10 cellular contexts compared by ENCODE assay signal in genomic region chr6:34810936-34811632, GRCh38. TPM values are rescaled to one million over a fixed set of nuclear protein-coding genes. Genes with fewer than 3 reads are reported as not detected.
DNase-seq lines count a peak whose midpoint lies in the region; ATAC-seq and TF ChIP-seq lines count a peak whose summit lies in the region.
"Had no signal": no experiment of that assay in that cellular context is flagged by ENCODE, and none has a peak within 500 bp of the region (broad histone marks: within the 10 kb centered on the region; RNA-seq: fewer than 3 reads in every experiment).

No MANE protein-coding gene starts in this region.

- in situ Hi-C loops in IMR-90 (cut with MboI; ENCODE audit: low sequenced_read_pairs) = no loop called here

- peak; percentile 38 for DNase-seq in IMR-90
- DNase-seq in lung microvascular endothelial cell (ENCODE audit: low read depth in 2 of 2) = peak; percentile 29 to 31
- DNase-seq in NCI-H524 (lab: John Stamatoyannopoulos, UW) = no peak
- DNase-seq in CD1c-positive myeloid dendritic cell (ENCODE audit: extremely low spot score) = no peak
- DNase-seq in NCI-H446 treated with DMSO at 0.1 percent for 48 hours (lab: John Stamatoyannopoulos, UW) = no peak
- DNase-seq in NCI-H1092 (lab: John Stamatoyannopoulos, UW) = no peak
- DNase-seq: foreskin melanocyte had no signal

- H3K4ac ChIP-seq in IMR-90 (ENCODE audit: low read depth, low read length) = no peak overlapping the region

- TF ChIP-seq POLR2A in IMR-90 (IDR thresholded peaks at IDR 0.05; ENCODE audit: low read depth, low read length) = no peak

- no peak for TF ChIP-seq CTCF in IMR-90 (conservative IDR thresholded peaks at IDR 0.05; ENCODE audit: low read depth, low read length)

- H2BK15ac ChIP-seq in IMR-90 (ENCODE audit: low read depth, low read length) = no peak overlapping the region

- H3K4me2 ChIP-seq in IMR-90 (ENCODE audit: low read depth, low read length) = peak overlapping the region; percentile 17; the same call in 1 of the 2 replicates

- no peak overlapping the region for H3K18ac ChIP-seq in IMR-90 (ENCODE audit: low read depth, low read length)

- no peak overlapping the region for H2BK5ac ChIP-seq in IMR-90 (ENCODE audit: low read depth, low read length, poor library complexity, severe bottlenecking)

- POLR2A ChIA-PET in IMR-90 (lab: Charles Lee; ENCODE audit: unreplicated experiment) = no interaction called here

- TF ChIP-seq RAD21 in IMR-90 (IDR thresholded peaks at IDR 0.05; ENCODE audit: low read length) = no peak

- H2BK120ac ChIP-seq in IMR-90 (ENCODE audit: low read depth, low read length) = no peak overlapping the region

- H2AK5ac ChIP-seq in IMR-90 (ENCODE audit: low read depth, low read length) = no peak overlapping the region

- H3K27me3 ChIP-seq in IMR-90 (ENCODE audit: control insufficient read depth, insufficient read depth, low read length) = no peaks in the 10 kb centered on the region; the same call in 1 of the 2 replicates

- no peak overlapping the region for H3K56ac ChIP-seq in IMR-90 (ENCODE audit: extremely low read depth, insufficient read depth, low read length)

- H3K4me3 ChIP-seq in IMR-90 (ENCODE audit: insufficient read depth, low read depth, low read length) = no peak overlapping the region
- H3K4me3 ChIP-seq: skin epidermis had no signal

- peaks cover 0 to 3% of the 10 kb centered on the region in 2 experiments; a peak in 1 of 4 replicates for H3K79me1 ChIP-seq in IMR-90 (ENCODE audit: low read depth in 1 of 2, low read length in 2 of 2)

- H3K36me3 ChIP-seq in IMR-90 (ENCODE audit: control insufficient read depth, insufficient read depth, low read length) = no peaks in the 10 kb centered on the region

- H3K14ac ChIP-seq in IMR-90 (replicated peaks; ENCODE audit: low read depth, low read length) = no peak overlapping the region

- H4K5ac ChIP-seq in IMR-90 (ENCODE audit: low read depth, low read length) = no peak overlapping the region

- BruUV-seq in IMR-90 (replicated peaks; lab: Mats Ljungman, UMichigan) = no TSS peak

- peaks cover 17% of the 10 kb centered on the region; the same call in 1 of the 2 replicates for H4K20me1 ChIP-seq in IMR-90 (ENCODE audit: insufficient read depth, low read length)

- no peaks in the 10 kb centered on the region for H3K9me3 ChIP-seq in IMR-90 (ENCODE audit: control insufficient read depth, insufficient read depth, low read length)

- no peak overlapping the region for H4K8ac ChIP-seq in IMR-90 (ENCODE audit: low read depth in 2 of 2, low read length in 2 of 2)

- ATAC-seq in GM18861 (IDR thresholded peaks at IDR 0.05; ENCODE audit: unreplicated experiment) = peak; percentile 84
- ATAC-seq in GM21825 (IDR thresholded peaks at IDR 0.05; ENCODE audit: unreplicated experiment) = peak; percentile 74
- ATAC-seq in IMR-90 (ENCODE audit: low read depth) = peak; percentile 71

- H3K9me1 ChIP-seq in IMR-90 (ENCODE audit: insufficient read depth, low read length) = peaks cover 3% of the 10 kb centered on the region; the same call in 1 of the 2 replicates

- intact Hi-C loops in IMR-90 (cut with micrococcal nuclease) = no loop called here

- H4K91ac ChIP-seq in IMR-90 (ENCODE audit: insufficient read depth, low read depth, low read length) = no peak overlapping the region

- CTCF ChIA-PET in IMR-90 (lab: Yijun Ruan, JAX) = no interaction called here

- no peak overlapping the region for H2AFZ ChIP-seq in IMR-90 (replicated peaks; ENCODE audit: low read length, poor library complexity)

- peaks cover 5% of the 10 kb centered on the region for H3K4me1 ChIP-seq in IMR-90 (ENCODE audit: control insufficient read depth, insufficient read depth, low read length)

- H2BK20ac ChIP-seq in IMR-90 (ENCODE audit: low read depth, low read length) = no peak overlapping the region

- dilution Hi-C loops in IMR-90 (cut with HindIII; ENCODE audit: low sequenced_read_pairs, unreplicated experiment) = no loop called here

- no peak overlapping the region for H3K9ac ChIP-seq in IMR-90 (ENCODE audit: low read depth, low read length)

- H3K23ac ChIP-seq in IMR-90 (ENCODE audit: low read depth, low read length) = no peak overlapping the region

- no peak overlapping the region for H3K27ac ChIP-seq in IMR-90 (ENCODE audit: insufficient read depth, low read length)
- H3K27ac ChIP-seq: skin epidermis had no signal

- H2AK9ac ChIP-seq in IMR-90 (replicated peaks; ENCODE audit: low read depth, low read length, poor library complexity) = no peak overlapping the region

- no CpG with 5 or more reads among the region's 5 CpGs for WGBS in IMR-90 (ENCODE audit: extremely low coverage in 2 of 2, insufficient read length in 1 of 2), 2 experiments

TF ChIP-seq in IMR-90, 13 proteins besides CTCF, POLR2A, EP300 and RAD21:
- TF ChIP-seq USF2 (IDR thresholded peaks at IDR 0.05; ENCODE audit: low read depth, low read length) = no peak
- no peak for TF ChIP-seq NFE2L2 (IDR thresholded peaks at IDR 0.05; ENCODE audit: low read depth, low read length)
- TF ChIP-seq BHLHE40 (IDR thresholded peaks at IDR 0.05; ENCODE audit: low read depth, low read length) = peak; percentile 82

RNA-seq across cellular contexts. Expression of gene BLTP3A, which starts 19.2 kb away (rescaled TPM):
- total RNA-seq in IMR-90 (2012; rRNA removed) = 4.2 and 4.7 TPM in 2 replicates
- polyA plus RNA-seq in IMR-90 (2012; rRNA removed) = 3.0 and 3.1 TPM in 2 replicates
- 1.6 and 1.9 TPM in 2 replicates for polyA plus RNA-seq in IMR-90 (2012; cell fraction: cytosol; rRNA removed)
- polyA plus RNA-seq in IMR-90 (2012; cell fraction: nucleus; rRNA removed; ENCODE audit: low replicate concordance) = 1.9 and 3.6 TPM in 2 replicates
- total RNA-seq in lung microvascular endothelial cell = 6.8 and 13.3 TPM in 2 replicates

RNA-seq across cellular contexts. Expression of gene SNRPC, which starts 53.8 kb away (rescaled TPM):
- total RNA-seq in IMR-90 (2012; rRNA removed) (84.8 and 87.5 TPM in 2 replicates), lung microvascular endothelial cell (57.3 and 59.9 TPM in 2 replicates)
- polyA plus RNA-seq in IMR-90 (2012; rRNA removed) = 343 and 345 TPM in 2 replicates
- 212 and 293 TPM in 2 replicates for polyA plus RNA-seq in IMR-90 (2012; cell fraction: cytosol; rRNA removed)
- 80.3 and 130 TPM in 2 replicates for polyA plus RNA-seq in IMR-90 (2012; cell fraction: nucleus; rRNA removed; ENCODE audit: low replicate concordance)

Comparison
In these comparisons a context has a peak if more than half of its experiments do, and no peak if none do; other contexts are left out.
1. DNase-seq: peak in IMR-90 (single experiment) and lung microvascular endothelial cell (2 of 2); none in NCI-H524 (0 of 2), CD1c-positive myeloid dendritic cell (single experiment), NCI-H446 treated with DMSO at 0.1 percent for 48 hours (single experiment) and NCI-H1092 (single experiment).
2. Peak in every context shown above with its lines, with median percentiles within 50 percentile points of each other: ATAC-seq.